In genomic region chr1:200794506-200795065, GRCh38 we compare ENCODE assay signal across 20 cellular contexts. TPM values are rescaled to one million over a fixed set of nuclear protein-coding genes. Genes with fewer than 3 reads are reported as not detected.
A peak's percentile ranks its signal among the peaks of the same experiment; 100 is the strongest.
DNase-seq lines count a peak whose midpoint lies in the region; ATAC-seq, FAIRE-seq and TF ChIP-seq lines count a peak whose summit lies in the region.
"Had no signal": no experiment of that assay in that cellular context is flagged by ENCODE, and none has a peak within 500 bp of the region (broad histone marks: within the 10 kb centered on the region; RNA-seq: fewer than 3 reads in every experiment).

No MANE protein-coding gene starts in this region.

- POLR2A ChIA-PET in SK-N-SH (lab: Yijun Ruan, JAX): no interaction called here

- TF ChIP-seq CTCF in heart left ventricle (IDR thresholded peaks at IDR 0.05): no peak
- no peak for TF ChIP-seq CTCF in right atrium auricular region (IDR thresholded peaks at IDR 0.05)
- TF ChIP-seq CTCF in SK-N-SH (IDR thresholded peaks at IDR 0.05): no peak
- TF ChIP-seq CTCF in keratinocyte (optimal IDR thresholded peaks at IDR 0.05 in 1 of 3, IDR thresholded peaks at IDR 0.05 in 1 of 3, conservative IDR thresholded peaks at IDR 0.05 in 1 of 3; ENCODE audit: extremely low read depth in 1 of 3, insufficient read depth in 2 of 3, low read length in 3 of 3): no peak
- no peak for TF ChIP-seq CTCF in gastrocnemius medialis (IDR thresholded peaks at IDR 0.05 in 4 of 5, conservative IDR thresholded peaks at IDR 0.05 in 1 of 5)

- H3K27me3 ChIP-seq in heart left ventricle: no peaks in the 10 kb centered on the region
- H3K27me3 ChIP-seq in right atrium auricular region: no peaks in the 10 kb centered on the region
- no peaks in the 10 kb centered on the region for H3K27me3 ChIP-seq in SK-N-SH (ENCODE audit: insufficient read depth)
- H3K27me3 ChIP-seq in keratinocyte (ENCODE audit: control insufficient read depth, extremely low read depth, insufficient read depth, low read length): no peaks in the 10 kb centered on the region
- H3K27me3 ChIP-seq in gastrocnemius medialis: no peaks in the 10 kb centered on the region
- H3K27me3 ChIP-seq: pancreas, upper lobe of left lung had no signal

- H4K20me1 ChIP-seq in SK-N-SH (ENCODE audit: insufficient read depth): peaks cover 41% of the 10 kb centered on the region
- H4K20me1 ChIP-seq in keratinocyte (ENCODE audit: control insufficient read depth, extremely low read depth, insufficient read depth, low read length): peaks cover 8% of the 10 kb centered on the region

- peaks cover 0 to 32% (median 17%) of the 10 kb centered on the region in 12 donors for H3K4me1 ChIP-seq in heart left ventricle
- peaks cover 0 to 13% of the 10 kb centered on the region in 2 donors for H3K4me1 ChIP-seq in right atrium auricular region
- peaks cover 8 to 14% of the 10 kb centered on the region in 2 experiments; a peak in 3 of 4 replicates for H3K4me1 ChIP-seq in SK-N-SH (ENCODE audit: control insufficient read depth in 1 of 2, insufficient read depth in 2 of 2, low read depth in 1 of 2, low read length in 1 of 2)
- peaks cover 14% of the 10 kb centered on the region for H3K4me1 ChIP-seq in keratinocyte (ENCODE audit: control insufficient read depth, extremely low read depth, insufficient read depth, low read length)
- peaks cover 14 to 22% of the 10 kb centered on the region in 2 donors for H3K4me1 ChIP-seq in gastrocnemius medialis
- H3K4me1 ChIP-seq: pancreas had no signal

- WGBS in heart left ventricle, 4 donors: 50 to 81% (median 67%) methylated on average over 1 of the region's 1 CpG
- 100% methylated on average over 1 of the region's 1 CpG for WGBS in SK-N-SH (ENCODE audit: low lambda C conversion rate)

- no peaks in the 10 kb centered on the region for H3K36me3 ChIP-seq in heart left ventricle
- no peaks in the 10 kb centered on the region for H3K36me3 ChIP-seq in right atrium auricular region
- peaks cover 16 to 26% of the 10 kb centered on the region in 2 experiments for H3K36me3 ChIP-seq in SK-N-SH (replicated peaks in 1 of 2; ENCODE audit: control insufficient read depth in 1 of 2, insufficient read depth in 2 of 2, low read length in 1 of 2)
- H3K36me3 ChIP-seq in keratinocyte (ENCODE audit: control insufficient read depth in 2 of 2, extremely low read depth in 1 of 2, insufficient read depth in 2 of 2, low read length in 2 of 2): peaks cover 0 to 4% of the 10 kb centered on the region in 2 experiments
- no peaks in the 10 kb centered on the region for H3K36me3 ChIP-seq in gastrocnemius medialis
- H3K36me3 ChIP-seq: lower lobe of right lung, pancreas, upper lobe of left lung had no signal

- H3K9ac ChIP-seq in SK-N-SH (no peak overlapping the region), keratinocyte (ENCODE audit: control insufficient read depth, extremely low read depth, insufficient read depth, low read length) (no peak overlapping the region)

- peak in 1 of 5 donors; percentile 10 for DNase-seq in heart left ventricle
- no peak for DNase-seq in right atrium auricular region (ENCODE audit: low spot score)
- DNase-seq in SK-N-SH: no peak
- DNase-seq in keratinocyte (ENCODE audit: low read depth, low spot score): no peak
- no peak for DNase-seq in gastrocnemius medialis
- no peak for DNase-seq in islet precursor cell
- no peak for DNase-seq in effector CD4-positive, alpha-beta T cell
- DNase-seq: activated CD8-positive, alpha-beta memory T cell treated with anti-CD3 and anti-CD28 coated beads, Interleukin-2, amount 10 ng/mL, durations not matched to agents 7 days and 5 days; lower lobe of right lung; naive B cell; NCI-H187; NCI-H345; NK-92 treated with Interleukin-12 subunit alpha and Interleukin-12 subunit beta, amount 100 ng/mL, for 24 hours; pancreas; SW 1271; upper lobe of left lung had no signal

- dilution Hi-C loops in keratinocyte (cut with MboI; ENCODE audit: extremely low pct_ligation_motif_present, low sequenced_read_pairs): loop anchor here (25.0 kb wide), 1 partner anchor 182 kb away; the partner anchor contains the start of gene KIF14

- H3K79me2 ChIP-seq in SK-N-SH (ENCODE audit: insufficient read depth) (peaks cover 86% of the 10 kb centered on the region), keratinocyte (ENCODE audit: control insufficient read depth, insufficient read depth, low read length) (peaks cover 72% of the 10 kb centered on the region)

- H3K4me2 ChIP-seq in SK-N-SH: 0 out of 2 replicates have a peak overlapping the region, but pooled peaks have one; percentile 8
- no peak overlapping the region for H3K4me2 ChIP-seq in keratinocyte (ENCODE audit: control insufficient read depth, extremely low read depth, insufficient read depth, low read depth, low read length)

- H3K9me1 ChIP-seq in keratinocyte (ENCODE audit: control insufficient read depth, extremely low read depth, insufficient read depth, low read length): peaks cover 2% of the 10 kb centered on the region

- intact Hi-C loops in heart left ventricle (cut with DNase I) (no loop called here), gastrocnemius medialis (cut with DNase I; ENCODE audit: low total_unique reads) (no loop called here)

- TF ChIP-seq POLR2A in heart left ventricle (IDR thresholded peaks at IDR 0.05) (no peak), gastrocnemius medialis (IDR thresholded peaks at IDR 0.05) (no peak)

- TF ChIP-seq EP300 in SK-N-SH (IDR thresholded peaks at IDR 0.05; ENCODE audit: borderline replicate concordance in 1 of 2, low read depth in 1 of 2, low read length in 1 of 2): no peak

- ATAC-seq in heart left ventricle: peak in 3 of 4 donors; percentile 48 to 73 (median 69)
- ATAC-seq in gastrocnemius medialis: no peak
- ATAC-seq in GM18858 (IDR thresholded peaks at IDR 0.05; ENCODE audit: unreplicated experiment): no peak
- ATAC-seq: activated CD8-positive, alpha-beta memory T cell treated with anti-CD3 and anti-CD28 coated beads, Interleukin-2, amount 10 ng/mL, durations not matched to agents 7 days and 5 days; GM12878; HepG2; pancreas had no signal

- H3K4me3 ChIP-seq in heart left ventricle: no peak overlapping the region
- H3K4me3 ChIP-seq in right atrium auricular region: no peak overlapping the region
- no peak overlapping the region for H3K4me3 ChIP-seq in SK-N-SH (ENCODE audit: low read depth in 2 of 2, low read length in 1 of 2)
- no peak overlapping the region for H3K4me3 ChIP-seq in keratinocyte (ENCODE audit: control insufficient read depth in 2 of 3, extremely low read depth in 1 of 3, insufficient read depth in 2 of 3, low read depth in 1 of 3, low read length in 3 of 3)
- no peak overlapping the region for H3K4me3 ChIP-seq in gastrocnemius medialis
- H3K4me3 ChIP-seq: GM12878, lower lobe of right lung, pancreas, upper lobe of left lung had no signal

- peaks cover 22% of the 10 kb centered on the region for H3F3A ChIP-seq in SK-N-SH (replicated peaks; ENCODE audit: insufficient read depth)

- peak overlapping the region in 3 of 12 donors; percentile 4 to 19 (median 18) for H3K27ac ChIP-seq in heart left ventricle
- H3K27ac ChIP-seq in right atrium auricular region: no peak overlapping the region
- H3K27ac ChIP-seq in SK-N-SH (ENCODE audit: low read depth in 2 of 2, low read length in 1 of 2): peak overlapping the region; percentile 28 to 35
- H3K27ac ChIP-seq in keratinocyte (ENCODE audit: control insufficient read depth, insufficient read depth, low read length): peak overlapping the region; percentile 32
- no peak overlapping the region for H3K27ac ChIP-seq in gastrocnemius medialis
- H3K27ac ChIP-seq: C4-2B, lower lobe of right lung, pancreas, upper lobe of left lung had no signal

- FAIRE-seq in keratinocyte (lab: Jason Lieb, UNC): no peak
- FAIRE-seq: GM12878, HepG2, pancreas had no signal

- CTCF ChIA-PET in SK-N-SH (lab: Yijun Ruan, JAX): interaction anchor here (0.6 to 2.6 kb wide), 5 partner anchors 8 to 236 kb away, joined by 3 to 18 read pairs (median 3); no protein-coding TSS in a partner anchor

- no peak for TF ChIP-seq RAD21 in SK-N-SH (IDR thresholded peaks at IDR 0.05; ENCODE audit: low read length)

- in situ Hi-C loops in gastrocnemius medialis (cut with MboI; ENCODE audit: low sequenced_read_pairs in 4 of 4): loop anchor here in 1 of 4 donors (10.0 kb wide), 1 partner anchor 170 kb away; the partner anchor contains the start of gene KIF14

- H3K9me3 ChIP-seq in heart left ventricle (no peaks in the 10 kb centered on the region), right atrium auricular region (no peaks in the 10 kb centered on the region), SK-N-SH (no peaks in the 10 kb centered on the region), keratinocyte (ENCODE audit: control insufficient read depth, low read depth, low read length) (no peaks in the 10 kb centered on the region), gastrocnemius medialis (no peaks in the 10 kb centered on the region)
- H3K9me3 ChIP-seq: lower lobe of right lung, pancreas, upper lobe of left lung had no signal

- H3K9me2 ChIP-seq in SK-N-SH: no peaks in the 10 kb centered on the region

- H2AFZ ChIP-seq in SK-N-SH (ENCODE audit: low read depth): no peak overlapping the region
- no peak overlapping the region for H2AFZ ChIP-seq in keratinocyte (ENCODE audit: control insufficient read depth, low read length)

TF ChIP-seq in SK-N-SH, 30 proteins besides CTCF, POLR2A, EP300 and RAD21 (continues in another document):
- no peak for TF ChIP-seq JUND (IDR thresholded peaks at IDR 0.05)
- no peak for TF ChIP-seq ELF1 (IDR thresholded peaks at IDR 0.05)
- TF ChIP-seq EZH2phosphoT487 (IDR thresholded peaks at IDR 0.05; ENCODE audit: borderline replicate concordance, low read depth): no peak
- no peak for TF ChIP-seq TEAD4 (IDR thresholded peaks at IDR 0.05; ENCODE audit: borderline replicate concordance, insufficient read depth)
- TF ChIP-seq CHD2 (IDR thresholded peaks at IDR 0.05; ENCODE audit: low read length, partially characterized antibody): no peak

RNA-seq across cellular contexts. Expression of gene CAMSAP2, which starts 55.9 kb away (rescaled TPM):
- total RNA-seq in heart left ventricle (10 to 100 TPM; 33.5 to 53.7 (median 37.5) TPM), right atrium auricular region (10 to 100 TPM; 34.6 to 36.4 TPM), gastrocnemius medialis (10 to 100 TPM; 39.3 to 63.9 (median 54.2) TPM)
- polyA plus RNA-seq in heart left ventricle (10 to 100 TPM in 1 of 2 donors, 1 to 10 TPM in 1; 7.0 to 16.9 TPM), SK-N-SH (2012; rRNA removed) (5.5 and 7.3 TPM in 2 replicates), keratinocyte (28.9 to 47.8 TPM (median 38.2 TPM) in 3 replicates)
- polyA plus RNA-seq in SK-N-SH (2012; cell fraction: cytosol; rRNA removed): 8.2 and 9.8 TPM in 2 replicates
- polyA plus RNA-seq in SK-N-SH (2012; cell fraction: nucleus; rRNA removed): 3.5 and 10.0 TPM in 2 replicates
- 76.4 TPM for polyA plus RNA-seq in keratinocyte (2011; ENCODE audit: low read depth)
- polyA plus RNA-seq in keratinocyte (2011; cell fraction: cytosol; rRNA removed): 23.1 and 45.8 TPM in 2 replicates
- polyA plus RNA-seq in keratinocyte (2011; cell fraction: nucleus; rRNA removed): 52.8 and 62.3 TPM in 2 replicates
- polyA plus RNA-seq in keratinocyte (2012; ENCODE audit: low replicate concordance): 38.7 and 42.8 TPM in 2 replicates
- polyA minus RNA-seq in keratinocyte: 28.0 to 91.3 TPM (median 69.4 TPM) in 3 replicates
- 44.1 TPM for polyA minus RNA-seq in keratinocyte (2011; cell fraction: cytosol; rRNA and poly(A)+ RNA removed)
- polyA minus RNA-seq in keratinocyte (2011; cell fraction: nucleus; rRNA and poly(A)+ RNA removed): 64.9 and 170 TPM in 2 replicates

Comparison
In these comparisons a context has a peak if more than half of its experiments do, and no peak if none do; other contexts are left out.
1. ATAC-seq: peak in heart left ventricle (3 of 4); none in gastrocnemius medialis (0 of 2) and GM18858 (single experiment).
2. H3K27ac ChIP-seq: peak in SK-N-SH (2 of 2) and keratinocyte (single experiment); none in right atrium auricular region (0 of 2) and gastrocnemius medialis (0 of 4).